8 cellular contexts compared by ENCODE assay signal in genomic region chr10:34280599-34281374, GRCh38.
A peak's percentile ranks its signal among the peaks of the same experiment; 100 is the strongest.
DNase-seq lines count a peak whose midpoint lies in the region; ATAC-seq and TF ChIP-seq lines count a peak whose summit lies in the region.

No MANE protein-coding gene starts in this region.

- H2BK120ac ChIP-seq in IMR-90 (ENCODE audit: low read depth, low read length): peak overlapping the region; percentile 96
- peak overlapping the region; percentile 80 for H2BK120ac ChIP-seq in mesenchymal stem cell (ENCODE audit: low read depth, low read length)

- peak overlapping the region; percentile 74 for H3K4ac ChIP-seq in IMR-90 (ENCODE audit: low read depth, low read length)
- H3K4ac ChIP-seq in mesenchymal stem cell (ENCODE audit: low read depth in 1 of 2, low read length in 2 of 2): peak overlapping the region; percentile 10 to 62

- in situ Hi-C loops in IMR-90 (cut with MboI; ENCODE audit: low sequenced_read_pairs): no loop called here

- peak overlapping the region; percentile 2 to 76 for H2BK12ac ChIP-seq in mesenchymal stem cell (ENCODE audit: low read length in 2 of 2)

- peak overlapping the region; percentile 40 for H4K91ac ChIP-seq in IMR-90 (ENCODE audit: insufficient read depth, low read depth, low read length)
- H4K91ac ChIP-seq in mesenchymal stem cell (ENCODE audit: low read length): no peak overlapping the region

- peak overlapping the region; percentile 54 to 59; a peak in 3 of 4 replicates for H4K8ac ChIP-seq in IMR-90 (ENCODE audit: low read depth in 2 of 2, low read length in 2 of 2)
- no peak overlapping the region for H4K8ac ChIP-seq in mesenchymal stem cell (ENCODE audit: low read length)

- peaks cover 4% of the 10 kb centered on the region; the same call in 1 of the 2 replicates for H4K20me1 ChIP-seq in IMR-90 (ENCODE audit: insufficient read depth, low read length)

- TF ChIP-seq CTCF in IMR-90 (conservative IDR thresholded peaks at IDR 0.05; ENCODE audit: low read depth, low read length): peak; percentile 35
- no peak for TF ChIP-seq CTCF in colonic mucosa (IDR thresholded peaks at IDR 0.05)

- H3K56ac ChIP-seq in IMR-90 (ENCODE audit: extremely low read depth, insufficient read depth, low read length): peak overlapping the region; percentile 26; the same call in 1 of the 2 replicates

- peaks cover 6% of the 10 kb centered on the region for H3K9me1 ChIP-seq in IMR-90 (ENCODE audit: insufficient read depth, low read length)

- H2AK5ac ChIP-seq in IMR-90 (ENCODE audit: low read depth, low read length) (peak overlapping the region; percentile 96), mesenchymal stem cell (ENCODE audit: low read length, severe bottlenecking) (no peak overlapping the region)

- H3K9ac ChIP-seq in IMR-90 (ENCODE audit: low read depth, low read length): no peak overlapping the region
- no peak overlapping the region for H3K9ac ChIP-seq in colonic mucosa (ENCODE audit: low read depth in 2 of 2, low read length in 2 of 2)
- H3K9ac ChIP-seq in mesenchymal stem cell (ENCODE audit: low read length): peak overlapping the region; percentile 84

- dilution Hi-C loops in IMR-90 (cut with HindIII; ENCODE audit: low sequenced_read_pairs, unreplicated experiment): no loop called here

- H2AK9ac ChIP-seq in IMR-90 (replicated peaks; ENCODE audit: low read depth, low read length, poor library complexity): peak overlapping the region; percentile 11

- H2BK15ac ChIP-seq in IMR-90 (ENCODE audit: low read depth, low read length) (peak overlapping the region; percentile 95), mesenchymal stem cell (ENCODE audit: low read depth, poor library complexity, severe bottlenecking) (no peak overlapping the region)

- H3K27ac ChIP-seq in IMR-90 (ENCODE audit: insufficient read depth, low read length) (peak overlapping the region; percentile 56), colonic mucosa (peak overlapping the region; percentile 14), mesenchymal stem cell (ENCODE audit: low read length, poor library complexity, severe bottlenecking) (peak overlapping the region; percentile 80)

- peak overlapping the region; percentile 44 for H3K4me2 ChIP-seq in IMR-90 (ENCODE audit: low read depth, low read length)
- peak overlapping the region; percentile 14 for H3K4me2 ChIP-seq in mesenchymal stem cell (ENCODE audit: low read length, poor library complexity, severe bottlenecking)

- peak overlapping the region; percentile 84; the same call in 1 of the 2 replicates for H4K5ac ChIP-seq in IMR-90 (ENCODE audit: low read depth, low read length)

- DNase-seq in AG08395 (ENCODE audit: low spot score) (peak; percentile 86), IMR-90 (peak; percentile 98), colonic mucosa (no peak), mesenchymal stem cell (peak; percentile 99), NCI-H510A treated with DMSO at 0.1 percent for 48 hours (lab: John Stamatoyannopoulos, UW) (no peak)

- H3K27me3 ChIP-seq in IMR-90 (ENCODE audit: control insufficient read depth, insufficient read depth, low read length): no peaks in the 10 kb centered on the region
- H3K27me3 ChIP-seq in colonic mucosa: no peaks in the 10 kb centered on the region
- H3K27me3 ChIP-seq in mesenchymal stem cell (ENCODE audit: control insufficient read depth in 1 of 2, insufficient read depth in 1 of 2, low read length in 2 of 2): no peaks in the 10 kb centered on the region

- intact Hi-C loops in IMR-90 (cut with micrococcal nuclease): no loop called here
- intact Hi-C loops in colonic mucosa (cut with DNase I): no loop called here

- H3K9me3 ChIP-seq in IMR-90 (ENCODE audit: control insufficient read depth, insufficient read depth, low read length): no peaks in the 10 kb centered on the region
- no peaks in the 10 kb centered on the region for H3K9me3 ChIP-seq in colonic mucosa
- no peaks in the 10 kb centered on the region for H3K9me3 ChIP-seq in mesenchymal stem cell (ENCODE audit: control insufficient read depth, low read length)

- H3K36me3 ChIP-seq in IMR-90 (ENCODE audit: control insufficient read depth, insufficient read depth, low read length): no peaks in the 10 kb centered on the region
- no peaks in the 10 kb centered on the region for H3K36me3 ChIP-seq in colonic mucosa
- no peaks in the 10 kb centered on the region for H3K36me3 ChIP-seq in mesenchymal stem cell (ENCODE audit: control insufficient read depth in 1 of 2, insufficient read depth in 2 of 2, low read depth in 1 of 2, low read length in 2 of 2)

- H2AFZ ChIP-seq in IMR-90 (replicated peaks; ENCODE audit: low read length, poor library complexity) (peak overlapping the region; percentile 18), mesenchymal stem cell (ENCODE audit: low read depth, low read length) (no peak overlapping the region)

- ATAC-seq in IMR-90 (ENCODE audit: low read depth) (peak; percentile 97), HG02885 (IDR thresholded peaks at IDR 0.05; ENCODE audit: poor library complexity, unreplicated experiment) (no peak), GM19035 (IDR thresholded peaks at IDR 0.05; ENCODE audit: unreplicated experiment) (no peak), GM21390 (IDR thresholded peaks at IDR 0.05; ENCODE audit: unreplicated experiment) (no peak)

- 40% methylated on average over 2 of the region's 11 CpGs; no CpG with 5 or more reads in 1 of the 2 experiments for WGBS in IMR-90 (ENCODE audit: extremely low coverage in 2 of 2, insufficient read length in 1 of 2), 2 experiments
- WGBS in mesenchymal stem cell: 14% methylated on average over 10 of the region's 11 CpGs

- no peak overlapping the region for H3K4me3 ChIP-seq in IMR-90 (ENCODE audit: insufficient read depth, low read depth, low read length)
- no peak overlapping the region for H3K4me3 ChIP-seq in colonic mucosa
- peak overlapping the region in 1 of 2 experiments; percentile 52 for H3K4me3 ChIP-seq in mesenchymal stem cell (ENCODE audit: insufficient read depth in 1 of 2, low read depth in 1 of 2, low read length in 2 of 2)

- H3K4me1 ChIP-seq in IMR-90 (ENCODE audit: control insufficient read depth, insufficient read depth, low read length): peaks cover 6% of the 10 kb centered on the region
- H3K4me1 ChIP-seq in colonic mucosa: no peaks in the 10 kb centered on the region
- no peaks in the 10 kb centered on the region for H3K4me1 ChIP-seq in mesenchymal stem cell (ENCODE audit: control insufficient read depth, insufficient read depth, low read depth, low read length)

- peak overlapping the region; percentile 85 for H2BK5ac ChIP-seq in IMR-90 (ENCODE audit: low read depth, low read length, poor library complexity, severe bottlenecking)
- no peak overlapping the region for H2BK5ac ChIP-seq in mesenchymal stem cell (ENCODE audit: low read depth, low read length, poor library complexity, severe bottlenecking)

- POLR2A ChIA-PET in IMR-90 (lab: Charles Lee; ENCODE audit: unreplicated experiment): no interaction called here

- no TSS peak for BruUV-seq in IMR-90 (replicated peaks; lab: Mats Ljungman, UMichigan)

- CTCF ChIA-PET in IMR-90 (lab: Yijun Ruan, JAX): interaction anchor here (0.7 kb wide), 1 partner anchor 1736 kb away, joined by 3 read pairs; no protein-coding TSS in a partner anchor

- peak overlapping the region; percentile 97 for H2BK20ac ChIP-seq in IMR-90 (ENCODE audit: low read depth, low read length)

- H3K23ac ChIP-seq in IMR-90 (ENCODE audit: low read depth, low read length): peak overlapping the region; percentile 95
- no peak overlapping the region for H3K23ac ChIP-seq in mesenchymal stem cell (ENCODE audit: low read length in 2 of 2)

- H3K14ac ChIP-seq in IMR-90 (replicated peaks; ENCODE audit: low read depth, low read length): peak overlapping the region; percentile 94
- no peak overlapping the region for H3K14ac ChIP-seq in mesenchymal stem cell (ENCODE audit: low read length in 2 of 2)

- H3K18ac ChIP-seq in IMR-90 (ENCODE audit: low read depth, low read length) (peak overlapping the region; percentile 98), mesenchymal stem cell (ENCODE audit: low read depth in 1 of 2, low read length in 2 of 2) (peak overlapping the region; percentile 12 to 58)

- H3K79me1 ChIP-seq in IMR-90 (ENCODE audit: low read depth in 1 of 2, low read length in 2 of 2) (no peaks in the 10 kb centered on the region), mesenchymal stem cell (replicated peaks; ENCODE audit: low read length, poor library complexity, severe bottlenecking) (peaks cover 5% of the 10 kb centered on the region)

- TF ChIP-seq RAD21 in IMR-90 (IDR thresholded peaks at IDR 0.05; ENCODE audit: low read length): no peak

- TF ChIP-seq POLR2A in IMR-90 (IDR thresholded peaks at IDR 0.05; ENCODE audit: low read depth, low read length): no peak

TF ChIP-seq in IMR-90, 13 proteins besides CTCF, POLR2A, EP300 and RAD21:
- TF ChIP-seq BHLHE40 (IDR thresholded peaks at IDR 0.05; ENCODE audit: low read depth, low read length) (peak; percentile 74; the same call in 1 of the 2 replicates), RCOR1 (IDR thresholded peaks at IDR 0.05; ENCODE audit: insufficient replicate concordance, low read length) (peak; percentile 46), CHD1 (IDR thresholded peaks at IDR 0.05; ENCODE audit: low read depth, low read length) (no peak), MAFK (IDR thresholded peaks at IDR 0.05; ENCODE audit: low read depth, low read length) (0 out of 2 replicates have a peak, but pooled peaks have one; percentile 28), ELK1 (IDR thresholded peaks at IDR 0.05; ENCODE audit: borderline replicate concordance, low read depth, low read length) (no peak), FOS (IDR thresholded peaks at IDR 0.05; ENCODE audit: low read depth, low read length) (peak; percentile 97), CEBPB (IDR thresholded peaks at IDR 0.05; ENCODE audit: low read depth, low read length) (0 out of 2 replicates have a peak, but pooled peaks have one; percentile 12), SMC3 (IDR thresholded peaks at IDR 0.05; ENCODE audit: low read depth, low read length) (0 out of 2 replicates have a peak, but pooled peaks have one; percentile 1)
TF ChIP-seq in IMR-90: peak in this region for 6.

Comparison
In these comparisons a context has a peak if more than half of its experiments do, and no peak if none do; other contexts are left out.
1. DNase-seq: peak in AG08395 (single experiment), IMR-90 (single experiment) and mesenchymal stem cell (single experiment); none in colonic mucosa (single experiment) and NCI-H510A treated with DMSO at 0.1 percent for 48 hours (single experiment).
2. H3K27ac ChIP-seq: peak in every context shown above with its lines; median percentile 80 in mesenchymal stem cell; 56 in IMR-90; 14 in colonic mucosa.